Comparison of ENCODE assay signal across 1 cellular context in the genomic region with DNA sequence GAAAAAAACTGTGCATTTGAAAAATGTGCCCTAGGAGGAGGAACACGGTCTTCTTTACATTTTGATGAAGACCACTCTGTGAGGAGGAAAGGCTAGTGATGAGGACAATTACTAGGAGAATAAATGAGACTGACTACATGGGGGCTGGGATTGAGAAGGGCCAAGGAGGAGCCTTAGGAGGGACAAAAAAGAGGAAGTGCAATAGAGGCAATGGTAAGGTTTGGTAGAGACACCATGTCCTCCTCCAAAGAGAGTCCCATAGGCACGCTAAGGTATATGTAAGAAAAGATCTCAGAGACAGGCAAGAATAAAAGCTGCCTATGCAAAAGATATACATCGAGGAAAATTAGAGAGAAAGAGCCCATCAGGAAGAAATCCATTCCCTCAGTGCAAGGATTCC.
TF ChIP-seq lines count a peak whose summit lies in the region.

No MANE protein-coding gene starts in this region.

TF ChIP-seq in HCT116, 20 proteins besides CTCF, POLR2A, EP300 and RAD21 (continued from another document):
- TF ChIP-seq, protein P1, sequence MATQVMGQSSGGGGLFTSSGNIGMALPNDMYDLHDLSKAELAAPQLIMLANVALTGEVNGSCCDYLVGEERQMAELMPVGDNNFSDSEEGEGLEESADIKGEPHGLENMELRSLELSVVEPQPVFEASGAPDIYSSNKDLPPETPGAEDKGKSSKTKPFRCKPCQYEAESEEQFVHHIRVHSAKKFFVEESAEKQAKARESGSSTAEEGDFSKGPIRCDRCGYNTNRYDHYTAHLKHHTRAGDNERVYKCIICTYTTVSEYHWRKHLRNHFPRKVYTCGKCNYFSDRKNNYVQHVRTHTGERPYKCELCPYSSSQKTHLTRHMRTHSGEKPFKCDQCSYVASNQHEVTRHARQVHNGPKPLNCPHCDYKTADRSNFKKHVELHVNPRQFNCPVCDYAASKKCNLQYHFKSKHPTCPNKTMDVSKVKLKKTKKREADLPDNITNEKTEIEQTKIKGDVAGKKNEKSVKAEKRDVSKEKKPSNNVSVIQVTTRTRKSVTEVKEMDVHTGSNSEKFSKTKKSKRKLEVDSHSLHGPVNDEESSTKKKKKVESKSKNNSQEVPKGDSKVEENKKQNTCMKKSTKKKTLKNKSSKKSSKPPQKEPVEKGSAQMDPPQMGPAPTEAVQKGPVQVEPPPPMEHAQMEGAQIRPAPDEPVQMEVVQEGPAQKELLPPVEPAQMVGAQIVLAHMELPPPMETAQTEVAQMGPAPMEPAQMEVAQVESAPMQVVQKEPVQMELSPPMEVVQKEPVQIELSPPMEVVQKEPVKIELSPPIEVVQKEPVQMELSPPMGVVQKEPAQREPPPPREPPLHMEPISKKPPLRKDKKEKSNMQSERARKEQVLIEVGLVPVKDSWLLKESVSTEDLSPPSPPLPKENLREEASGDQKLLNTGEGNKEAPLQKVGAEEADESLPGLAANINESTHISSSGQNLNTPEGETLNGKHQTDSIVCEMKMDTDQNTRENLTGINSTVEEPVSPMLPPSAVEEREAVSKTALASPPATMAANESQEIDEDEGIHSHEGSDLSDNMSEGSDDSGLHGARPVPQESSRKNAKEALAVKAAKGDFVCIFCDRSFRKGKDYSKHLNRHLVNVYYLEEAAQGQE (IDR thresholded peaks at IDR 0.05; ENCODE audit: low read depth): no peak
- no peak for TF ChIP-seq CEBPB (IDR thresholded peaks at IDR 0.05; ENCODE audit: low read depth)
- TF ChIP-seq ZNF274 (IDR thresholded peaks at IDR 0.05; ENCODE audit: low read depth, low read length): no peak
- TF ChIP-seq POLR2AphosphoS5 (IDR thresholded peaks at IDR 0.05; ENCODE audit: low read depth, low read length): no peak
- no peak for TF ChIP-seq CBX3 (IDR thresholded peaks at IDR 0.05; ENCODE audit: low read depth)
